ENCODE assay signal across 9 cellular contexts in genomic region chr1:15426492-15427279, GRCh38. TPM values are rescaled to one million over a fixed set of nuclear protein-coding genes. Genes with fewer than 3 reads are reported as not detected.
DNase-seq lines count a peak whose midpoint lies in the region; ATAC-seq, FAIRE-seq and TF ChIP-seq lines count a peak whose summit lies in the region.
"Had no signal": no experiment of that assay in that cellular context is flagged by ENCODE, and none has a peak within 500 bp of the region (broad histone marks: within the 10 kb centered on the region; RNA-seq: fewer than 3 reads in every experiment).

No MANE protein-coding gene starts in this region.

- no peak overlapping the region for H3K4me2 ChIP-seq in MM.1S (ENCODE audit: low read depth, low read length)

- no peaks in the 10 kb centered on the region for H3K9me3 Mint-ChIP-seq in activated B cell treated with CpG ODN at 0.5 μM for 24 hours

- no peaks in the 10 kb centered on the region for H3K36me3 ChIP-seq in MM.1S (replicated peaks; ENCODE audit: insufficient read depth, low read length)

- ATAC-seq in activated B cell treated with CpG ODN at 0.5 μM for 24 hours (ENCODE audit: low read depth) (no peak), foreskin keratinocyte (peak; percentile 55), HG02885 (IDR thresholded peaks at IDR 0.05; ENCODE audit: poor library complexity, unreplicated experiment) (no peak)

- no peaks in the 10 kb centered on the region for H3K9me2 ChIP-seq in MM.1S (replicated peaks; ENCODE audit: insufficient read depth, low read length)

- H3K9me3 ChIP-seq in MM.1S (replicated peaks; ENCODE audit: insufficient read depth, low read length) = no peaks in the 10 kb centered on the region

- no peaks in the 10 kb centered on the region for H3K79me2 ChIP-seq in MM.1S (ENCODE audit: low read length)

- TF ChIP-seq CTCF in activated B cell treated with CpG ODN at 0.5 μM for 24 hours (IDR thresholded peaks at IDR 0.05) = no peak
- no peak for TF ChIP-seq CTCF in foreskin keratinocyte (conservative IDR thresholded peaks at IDR 0.05)
- TF ChIP-seq CTCF in MM.1S (IDR thresholded peaks at IDR 0.05; ENCODE audit: low read length) = no peak
- no peak for TF ChIP-seq CTCF in D721Med (IDR thresholded peaks at IDR 0.05; ENCODE audit: insufficient read depth, missing control alignments)

- POLR2A ChIA-PET in activated B cell treated with CpG ODN at 0.5 μM for 24 hours (lab: Charles Lee) = no interaction called here

- no peak overlapping the region for H3K9ac ChIP-seq in MM.1S (ENCODE audit: low read length)

- peaks cover 8% of the 10 kb centered on the region for H3K4me1 ChIP-seq in foreskin keratinocyte
- no peaks in the 10 kb centered on the region for H3K4me1 ChIP-seq in MM.1S (ENCODE audit: low read length)

- no peak for FAIRE-seq in D721Med (lab: Jason Lieb, UNC)

- H3K27me3 ChIP-seq in foreskin keratinocyte (no peaks in the 10 kb centered on the region), MM.1S (replicated peaks; ENCODE audit: insufficient read depth, low read length) (no peaks in the 10 kb centered on the region)

- H3K36me3 Mint-ChIP-seq in activated B cell treated with CpG ODN at 0.5 μM for 24 hours (ENCODE audit: low read depth) = peaks cover 52% of the 10 kb centered on the region

- H3K4me3 ChIP-seq in MM.1S (ENCODE audit: low read length) = no peak overlapping the region

- H2AFZ ChIP-seq in MM.1S (ENCODE audit: low read length) = no peak overlapping the region

- peak; percentile 56 for DNase-seq in HCEC 1CT
- no peak for DNase-seq in activated B cell treated with CpG ODN at 0.5 μM for 24 hours
- DNase-seq in foreskin keratinocyte = peak in 1 of 2 donors; percentile 36
- DNase-seq in renal cortical epithelial cell (ENCODE audit: low read depth) = peak; percentile 29
- DNase-seq in hippocampal formation (lab: John Stamatoyannopoulos, UW) = no peak
- no peak for DNase-seq in MM.1S
- DNase-seq in D721Med (ENCODE audit: insufficient read length, low spot score) = no peak
- DNase-seq: stimulated activated CD4-positive, alpha-beta T cell treated with anti-CD3 and anti-CD28 coated beads, Interleukin-4, amount 100 ng/mL, for 1 hour had no signal

- H3K4me3 Mint-ChIP-seq in activated B cell treated with CpG ODN at 0.5 μM for 24 hours = no peak overlapping the region

- no peaks in the 10 kb centered on the region for H3F3A ChIP-seq in MM.1S (ENCODE audit: insufficient read depth, low read length)

- H3K27ac Mint-ChIP-seq in activated B cell treated with CpG ODN at 0.5 μM for 24 hours = peak overlapping the region; percentile 24

- H3K4me1 Mint-ChIP-seq in activated B cell treated with CpG ODN at 0.5 μM for 24 hours = peaks cover 2% of the 10 kb centered on the region

- no peaks in the 10 kb centered on the region for H4K20me1 ChIP-seq in MM.1S (ENCODE audit: insufficient read depth, low read length)

- intact Hi-C loops in activated B cell treated with CpG ODN at 0.5 μM for 24 hours (cut with micrococcal nuclease) = no loop called here

- H3K27ac ChIP-seq in foreskin keratinocyte = no peak overlapping the region
- no peak overlapping the region for H3K27ac ChIP-seq in MM.1S (ENCODE audit: low read length)

- H3K27me3 Mint-ChIP-seq in activated B cell treated with CpG ODN at 0.5 μM for 24 hours = no peaks in the 10 kb centered on the region

- CTCF ChIA-PET in activated B cell treated with CpG ODN at 0.5 μM for 24 hours (lab: Charles Lee) = interaction anchor here (6.8 kb wide), 1 partner anchor 105 kb away, joined by 189 read pairs; no protein-coding TSS in a partner anchor

RNA-seq across cellular contexts. Expression of gene CTRC, which starts 11.6 kb away (rescaled TPM):
- total RNA-seq in activated B cell treated with CpG ODN at 0.5 μM for 24 hours (0.39 and 0.80 TPM in 2 replicates), foreskin keratinocyte (not detected in 2 replicates), renal cortical epithelial cell (not detected in 2 replicates)
- polyA plus RNA-seq in foreskin keratinocyte = not detected in 2 replicates

RNA-seq across cellular contexts. Expression of gene EFHD2, which starts 17.0 kb away (rescaled TPM):
- total RNA-seq in activated B cell treated with CpG ODN at 0.5 μM for 24 hours (55.3 and 56.5 TPM in 2 replicates), foreskin keratinocyte (95.3 and 101 TPM in 2 replicates), renal cortical epithelial cell (27.8 and 77.3 TPM in 2 replicates)
- polyA plus RNA-seq in foreskin keratinocyte = 114 and 116 TPM in 2 replicates

RNA-seq across cellular contexts. Expression of gene CELA2A, which starts 29.8 kb away (rescaled TPM):
- total RNA-seq in activated B cell treated with CpG ODN at 0.5 μM for 24 hours (not detected in 2 replicates), foreskin keratinocyte (not detected in 2 replicates), renal cortical epithelial cell (not detected in 2 replicates)
- polyA plus RNA-seq in foreskin keratinocyte = not detected in 2 replicates

RNA-seq across cellular contexts. Expression of gene CELA2B, which starts 49.2 kb away (rescaled TPM):
- total RNA-seq in activated B cell treated with CpG ODN at 0.5 μM for 24 hours (not detected in 2 replicates), foreskin keratinocyte (not detected in 2 replicates), renal cortical epithelial cell (not detected in 2 replicates)
- polyA plus RNA-seq in foreskin keratinocyte = not detected in 2 replicates

Comparison
In these comparisons a context has a peak if more than half of its experiments do, and no peak if none do; other contexts are left out.
1. DNase-seq: peak in HCEC 1CT (single experiment) and renal cortical epithelial cell (single experiment); none in activated B cell treated with CpG ODN at 0.5 μM for 24 hours (single experiment), hippocampal formation (0 of 2), MM.1S (single experiment) and D721Med (single experiment).